ENCODE assay signal across 11 cellular contexts in genomic region chr7:108097703-108098102, GRCh38. TPM values are rescaled to one million over a fixed set of nuclear protein-coding genes. Genes with fewer than 3 reads are reported as not detected.
A peak's percentile ranks its signal among the peaks of the same experiment; 100 is the strongest.
DNase-seq lines count a peak whose midpoint lies in the region; ATAC-seq and TF ChIP-seq lines count a peak whose summit lies in the region.
"Had no signal": no experiment of that assay in that cellular context is flagged by ENCODE, and none has a peak within 500 bp of the region (broad histone marks: within the 10 kb centered on the region; RNA-seq: fewer than 3 reads in every experiment).

No MANE protein-coding gene starts in this region.

- no peaks in the 10 kb centered on the region for H3K79me2 ChIP-seq in DOHH2 (ENCODE audit: control insufficient read depth, low read length)
- no peaks in the 10 kb centered on the region for H3K79me2 ChIP-seq in mammary epithelial cell (ENCODE audit: insufficient read depth, low read length)

- no peaks in the 10 kb centered on the region for H4K20me1 ChIP-seq in DOHH2 (ENCODE audit: control insufficient read depth, insufficient read depth, low read depth, low read length)
- H4K20me1 ChIP-seq in mammary epithelial cell (ENCODE audit: insufficient read depth, low read length) = no peaks in the 10 kb centered on the region

- intact Hi-C loops in mammary epithelial cell (cut with micrococcal nuclease) = loop anchor here (2.0 to 5.0 kb wide), 2 partner anchors 80 to 95 kb away; partner anchors contain the start of gene LAMB1

- H3K36me3 ChIP-seq in DOHH2 (ENCODE audit: control insufficient read depth, low read length) = no peaks in the 10 kb centered on the region
- H3K36me3 ChIP-seq in mammary epithelial cell (ENCODE audit: insufficient read depth, low read length) = no peaks in the 10 kb centered on the region
- H3K36me3 ChIP-seq in effector memory CD4-positive, alpha-beta T cell (ENCODE audit: control insufficient read depth, insufficient read depth, low read length) = no peaks in the 10 kb centered on the region

- peak; percentile 55 for TF ChIP-seq CTCF in DOHH2 (IDR thresholded peaks at IDR 0.05; ENCODE audit: low read depth, low read length, poor library complexity, severe bottlenecking)
- TF ChIP-seq CTCF in LNCAP (IDR thresholded peaks at IDR 0.05) = peak; percentile 21; the same call in 1 of the 2 replicates
- peak; percentile 26 to 29 for TF ChIP-seq CTCF in mammary epithelial cell (conservative IDR thresholded peaks at IDR 0.05 in 1 of 2, IDR thresholded peaks at IDR 0.05 in 1 of 2; ENCODE audit: extremely low read depth in 1 of 2, insufficient read depth in 1 of 2, low read depth in 1 of 2, low read length in 2 of 2)
- peak; percentile 30 for TF ChIP-seq CTCF in nephron progenitor cell (IDR thresholded peaks at IDR 0.05)

- H3K4me2 ChIP-seq in DOHH2 (ENCODE audit: low read length) = no peak overlapping the region
- H3K4me2 ChIP-seq in mammary epithelial cell (ENCODE audit: insufficient read depth, low read depth, low read length) = no peak overlapping the region

- no peaks in the 10 kb centered on the region for H3K9me3 Mint-ChIP-seq in nephron progenitor cell
- H3K9me3 Mint-ChIP-seq: T-helper 1 cell treated with Interleukin-12 subunit alpha and Interleukin-12 subunit beta and Interleukin-4 antibody, amounts not matched to agents 30 μg/mL and 1 μg/mL, for 36 hours had no signal

- ATAC-seq in HG02973 (IDR thresholded peaks at IDR 0.05; ENCODE audit: unreplicated experiment) = no peak

- no peak for DNase-seq in mammary epithelial cell
- DNase-seq in nephron progenitor cell = no peak
- DNase-seq in NCI-H146 treated with DMSO at 0.1 percent for 48 hours (lab: John Stamatoyannopoulos, UW; ENCODE audit: unreplicated experiment) = no peak
- no peak for DNase-seq in activated CD8-positive, alpha-beta memory T cell treated with anti-CD3 and anti-CD28 coated beads for 24 hours
- no peak for DNase-seq in effector memory CD4-positive, alpha-beta T cell
- DNase-seq: activated naive CD4-positive, alpha-beta T cell treated with Interleukin-2 at 50 U/mL for 16 hours had no signal

- H3K4me1 ChIP-seq in DOHH2 (ENCODE audit: control insufficient read depth, low read length) (peaks cover 10% of the 10 kb centered on the region), mammary epithelial cell (ENCODE audit: insufficient read depth, low read length) (peaks cover 13% of the 10 kb centered on the region)
- no peaks in the 10 kb centered on the region for H3K4me1 ChIP-seq in effector memory CD4-positive, alpha-beta T cell (ENCODE audit: control insufficient read depth, insufficient read depth, low read length, poor library complexity, severe bottlenecking)

- dilution Hi-C loops in mammary epithelial cell (cut with HindIII; ENCODE audit: low sequenced_read_pairs) = no loop called here

- in situ Hi-C loops in mammary epithelial cell (cut with MboI; ENCODE audit: low sequenced_read_pairs in 2 of 2) = no loop called here

- no peak overlapping the region for H2AFZ ChIP-seq in mammary epithelial cell (ENCODE audit: low read depth, low read length)

- H3F3A ChIP-seq in DOHH2 (ENCODE audit: control insufficient read depth, insufficient read depth) = no peaks in the 10 kb centered on the region

- H3K27me3 Mint-ChIP-seq in nephron progenitor cell (ENCODE audit: low read depth, poor library complexity) = peaks cover 3% of the 10 kb centered on the region

- H3K4me3 ChIP-seq in DOHH2 (ENCODE audit: low read length) = no peak overlapping the region
- no peak overlapping the region for H3K4me3 ChIP-seq in mammary epithelial cell (replicated peaks in 1 of 3; ENCODE audit: insufficient read depth in 1 of 3, low read depth in 2 of 3, low read length in 3 of 3)
- no peak overlapping the region for H3K4me3 ChIP-seq in effector memory CD4-positive, alpha-beta T cell (ENCODE audit: insufficient read depth, low read depth, low read length, poor library complexity, severe bottlenecking)
- H3K4me3 ChIP-seq: skin epidermis had no signal

- BruUV-seq in mammary epithelial cell (replicated peaks; lab: Mats Ljungman, UMichigan) = no TSS peak

- no peak overlapping the region for H3K27ac Mint-ChIP-seq in nephron progenitor cell
- H3K27ac Mint-ChIP-seq: T-helper 1 cell treated with Interleukin-12 subunit alpha and Interleukin-12 subunit beta and Interleukin-4 antibody, amounts not matched to agents 30 μg/mL and 1 μg/mL, for 36 hours had no signal

- no peaks in the 10 kb centered on the region for H3K36me3 Mint-ChIP-seq in nephron progenitor cell (ENCODE audit: low read depth)

- CTCF ChIA-PET in mammary epithelial cell (lab: Charles Lee; ENCODE audit: low non-redundant PET) = no interaction called here

- no peaks in the 10 kb centered on the region for H3K9me2 ChIP-seq in DOHH2 (replicated peaks; ENCODE audit: control insufficient read depth, low read length)

- peaks cover 5% of the 10 kb centered on the region for H3K4me1 Mint-ChIP-seq in nephron progenitor cell

- no peak overlapping the region for H3K9ac ChIP-seq in mammary epithelial cell (ENCODE audit: insufficient read depth, low read length)

- no peaks in the 10 kb centered on the region for H3K9me3 ChIP-seq in DOHH2 (ENCODE audit: control insufficient read depth, insufficient read depth, low read length)
- no peaks in the 10 kb centered on the region for H3K9me3 ChIP-seq in mammary epithelial cell (replicated peaks; ENCODE audit: insufficient read depth, low read length)
- no peaks in the 10 kb centered on the region for H3K9me3 ChIP-seq in effector memory CD4-positive, alpha-beta T cell (ENCODE audit: control insufficient read depth, low read length)

- WGBS in mammary epithelial cell (ENCODE audit: low coverage, missing lambda C conversion rate) = 97% methylated on average over 7 of the region's 7 CpGs

- H3K4me3 Mint-ChIP-seq in nephron progenitor cell = no peak overlapping the region
- H3K4me3 Mint-ChIP-seq: T-helper 1 cell treated with Interleukin-12 subunit alpha and Interleukin-12 subunit beta and Interleukin-4 antibody, amounts not matched to agents 30 μg/mL and 1 μg/mL, for 36 hours had no signal

- H3K27me3 ChIP-seq in DOHH2 (ENCODE audit: control insufficient read depth, low read length) = peaks cover 21% of the 10 kb centered on the region
- no peaks in the 10 kb centered on the region for H3K27me3 ChIP-seq in mammary epithelial cell (ENCODE audit: insufficient read depth, low read length)
- H3K27me3 ChIP-seq in effector memory CD4-positive, alpha-beta T cell (replicated peaks; ENCODE audit: control insufficient read depth, insufficient read depth, low read length, poor library complexity, severe bottlenecking) = no peaks in the 10 kb centered on the region

- H3K27ac ChIP-seq in DOHH2 (ENCODE audit: low read depth, low read length) (no peak overlapping the region), mammary epithelial cell (ENCODE audit: insufficient read depth, low read depth, low read length) (no peak overlapping the region)
- no peak overlapping the region for H3K27ac ChIP-seq in effector memory CD4-positive, alpha-beta T cell (ENCODE audit: insufficient read depth, low read length, poor library complexity, severe bottlenecking)
- H3K27ac ChIP-seq: skin epidermis had no signal

RNA-seq across cellular contexts. Expression of gene LAMB4, which starts 32.5 kb away (rescaled TPM):
- total RNA-seq in mammary epithelial cell = 1 to 10 TPM in 1 of 2 donors, under 1 TPM in 1; 0.09 to 1.0 TPM
- 0.27 TPM for polyA plus RNA-seq in mammary epithelial cell
- polyA minus RNA-seq in mammary epithelial cell = 0.93 TPM
